22 cellular contexts compared by ENCODE assay signal in the genomic region with DNA sequence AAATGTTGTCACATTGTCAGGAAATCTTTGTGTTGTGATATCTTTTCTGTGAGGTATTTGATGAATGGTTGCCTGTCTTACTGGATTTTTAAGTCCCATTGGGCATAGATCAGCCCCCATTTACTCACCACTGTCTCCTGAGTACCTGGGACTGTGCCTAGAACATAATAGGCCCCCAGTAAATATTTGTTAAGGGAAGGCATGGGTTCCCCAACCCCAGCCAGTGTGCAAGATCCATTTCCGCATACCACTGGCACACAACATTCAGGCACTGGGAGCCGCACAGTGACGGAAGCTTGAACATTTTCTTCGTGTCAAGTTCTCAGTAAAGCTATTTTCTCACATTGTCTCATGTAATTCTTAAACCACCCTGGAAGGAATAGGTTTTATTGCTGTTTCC.
"Had no signal": no experiment of that assay in that cellular context is flagged by ENCODE, and none has a peak within 500 bp of the region (broad histone marks: within the 10 kb centered on the region; RNA-seq: fewer than 3 reads in every experiment).

No MANE protein-coding gene starts in this region.

- H3K27ac ChIP-seq: colonic mucosa, coronary artery, dorsolateral prefrontal cortex, epithelial cell of prostate, esophagus squamous epithelium, foreskin keratinocyte, gastrocnemius medialis, gastroesophageal sphincter, heart left ventricle, heart right ventricle had no signal

- H3K9me3 ChIP-seq: colonic mucosa, esophagus squamous epithelium, gastrocnemius medialis, gastroesophageal sphincter, heart left ventricle, heart right ventricle had no signal

- H3K27me3 ChIP-seq: colonic mucosa, dorsolateral prefrontal cortex, esophagus squamous epithelium, foreskin keratinocyte, gastrocnemius medialis, gastroesophageal sphincter, heart right ventricle had no signal

- H3K4me3 ChIP-seq: colonic mucosa, coronary artery, dorsolateral prefrontal cortex, esophagus squamous epithelium, gastrocnemius medialis, gastroesophageal sphincter, heart left ventricle, heart right ventricle had no signal

- ATAC-seq: effector memory CD8-positive, alpha-beta T cell; esophagus mucosa; foreskin keratinocyte; gastrocnemius medialis; gastroesophageal sphincter; heart left ventricle; heart right ventricle had no signal

- DNase-seq: colonic mucosa; cortex of kidney; dermis blood vessel endothelial cell; dorsolateral prefrontal cortex; effector CD4-positive, alpha-beta T cell; effector CD8-positive, alpha-beta T cell; effector memory CD4-positive, alpha-beta T cell; effector memory CD8-positive, alpha-beta T cell; erythroblast; esophagus squamous epithelium; foreskin fibroblast; foreskin keratinocyte; foreskin melanocyte; gastrocnemius medialis; glutamatergic neuron; head of caudate nucleus; heart left ventricle; heart right ventricle had no signal

- H3K36me3 ChIP-seq: colonic mucosa, esophagus squamous epithelium, gastrocnemius medialis, gastroesophageal sphincter, heart left ventricle, heart right ventricle had no signal

- H3K4me1 ChIP-seq: colonic mucosa, gastroesophageal sphincter, heart left ventricle, heart right ventricle had no signal
